21 cellular contexts compared by ENCODE assay signal in genomic region chr18:62449490-62450104, GRCh38.
"Had no signal": no experiment of that assay in that cellular context is flagged by ENCODE, and none has a peak within 500 bp of the region (broad histone marks: within the 10 kb centered on the region; RNA-seq: fewer than 3 reads in every experiment).

No MANE protein-coding gene starts in this region.

- H3K9me3 Mint-ChIP-seq: effector memory CD8-positive, alpha-beta T cell; memory B cell; stimulated activated naive B cell treated with anti-CD40 and anti-IgM and Interleukin-4, amounts not matched to agents 10 μg/mL and 1 μg/mL and 100 μg/mL, for 72 hours; stimulated activated naive CD8-positive, alpha-beta T cell treated with anti-CD3 and anti-CD28 coated beads, Interleukin-15, amount 100 ng/mL, for 72 hours had no signal

- H3K79me2 ChIP-seq: parathyroid adenoma had no signal

- H3K27ac Mint-ChIP-seq: effector memory CD8-positive, alpha-beta T cell; immature natural killer cell; memory B cell; nephron progenitor cell; stimulated activated naive B cell treated with anti-CD40 and anti-IgM and Interleukin-4, amounts not matched to agents 10 μg/mL and 1 μg/mL and 100 μg/mL, for 72 hours; stimulated activated naive CD8-positive, alpha-beta T cell treated with anti-CD3 and anti-CD28 coated beads, Interleukin-15, amount 100 ng/mL, for 72 hours had no signal

- H3K4me1 Mint-ChIP-seq: memory B cell had no signal

- H3K27ac ChIP-seq: lower lobe of right lung, parathyroid adenoma, prostate gland, transverse colon had no signal

- H3K4me3 ChIP-seq: left lung, lower lobe of right lung, prostate gland, skin epidermis, thoracic aorta, transverse colon had no signal

- ATAC-seq: effector memory CD8-positive, alpha-beta T cell had no signal

- H3K27me3 ChIP-seq: left lung, transverse colon had no signal

- H2AFZ ChIP-seq: parathyroid adenoma had no signal

- H3K9ac ChIP-seq: parathyroid adenoma had no signal

- FAIRE-seq: keratinocyte had no signal

- H3K9me3 ChIP-seq: left lung, lower lobe of right lung, prostate gland, thoracic aorta, transverse colon had no signal

- H3K4me3 Mint-ChIP-seq: effector memory CD8-positive, alpha-beta T cell; immature natural killer cell; memory B cell; naive B cell; nephron progenitor cell; stimulated activated naive B cell treated with anti-CD40 and anti-IgM and Interleukin-4, amounts not matched to agents 10 μg/mL and 1 μg/mL and 100 μg/mL, for 72 hours; stimulated activated naive CD8-positive, alpha-beta T cell treated with anti-CD3 and anti-CD28 coated beads, Interleukin-15, amount 100 ng/mL, for 72 hours had no signal

- H3K36me3 Mint-ChIP-seq: immature natural killer cell; memory B cell; naive B cell; stimulated activated naive B cell treated with anti-CD40 and anti-IgM and Interleukin-4, amounts not matched to agents 10 μg/mL and 1 μg/mL and 100 μg/mL, for 72 hours had no signal

- H3K36me3 ChIP-seq: left lung, lower lobe of right lung, prostate gland, thoracic aorta, transverse colon had no signal

- DNase-seq: effector memory CD8-positive, alpha-beta T cell; foreskin melanocyte; immature natural killer cell; left lung; lower lobe of right lung; midbrain; naive B cell; nephron progenitor cell; retina; stimulated activated CD4-positive, alpha-beta T cell treated with anti-CD3 and anti-CD28 coated beads, Interleukin-2, amount 100 ng/mL, for 24 hours; stimulated activated CD4-positive, alpha-beta T cell treated with anti-CD3 and anti-CD28 coated beads, Interleukin-4, amount 100 ng/mL, for 4 hours; stimulated activated naive B cell treated with anti-CD40 and anti-IgM and Interleukin-4, amounts not matched to agents 10 μg/mL and 1 μg/mL and 100 μg/mL, for 72 hours; stimulated activated naive CD8-positive, alpha-beta T cell treated with anti-CD3 and anti-CD28 coated beads, Interleukin-15, amount 100 ng/mL, for 72 hours; substantia nigra; transverse colon had no signal

- H3K4me1 ChIP-seq: parathyroid adenoma, prostate gland had no signal
